In genomic region chr13:39461685-39462266, GRCh38 we compare ENCODE assay signal across 24 cellular contexts.
DNase-seq lines count a peak whose midpoint lies in the region; ATAC-seq and TF ChIP-seq lines count a peak whose summit lies in the region.
"Had no signal": no experiment of that assay in that cellular context is flagged by ENCODE, and none has a peak within 500 bp of the region (broad histone marks: within the 10 kb centered on the region; RNA-seq: fewer than 3 reads in every experiment).

No MANE protein-coding gene starts in this region.

- peaks cover 0 to 11% (median 4%) of the 10 kb centered on the region in 11 donors for H3K9me3 ChIP-seq in heart right ventricle
- no peaks in the 10 kb centered on the region for H3K9me3 ChIP-seq in aorta (ENCODE audit: control insufficient read depth, low read length)
- H3K9me3 ChIP-seq: tibial artery had no signal

- peaks cover 47% of the 10 kb centered on the region for H3K4me1 Mint-ChIP-seq in mesothelial cell of epicardium
- H3K4me1 Mint-ChIP-seq: activated CD4-positive, alpha-beta T cell treated with anti-CD3 and anti-CD28 coated beads for 36 hours; activated naive CD8-positive, alpha-beta T cell treated with anti-CD3 and anti-CD28 coated beads for 36 hours had no signal

- no peak overlapping the region for H3K4me3 Mint-ChIP-seq in mesothelial cell of epicardium
- H3K4me3 Mint-ChIP-seq: activated CD4-positive, alpha-beta T cell treated with anti-CD3 and anti-CD28 coated beads for 36 hours; activated naive CD8-positive, alpha-beta T cell treated with anti-CD3 and anti-CD28 coated beads for 36 hours; CD8-positive, alpha-beta T cell had no signal

- no peaks in the 10 kb centered on the region for H3K36me3 ChIP-seq in heart right ventricle
- H3K36me3 ChIP-seq in aorta (ENCODE audit: control insufficient read depth in 1 of 2, insufficient read depth in 2 of 2, low read length in 1 of 2), result no peaks in the 10 kb centered on the region
- H3K36me3 ChIP-seq: neutrophil, stomach, tibial artery had no signal

- H3K27me3 ChIP-seq in heart right ventricle (no peaks in the 10 kb centered on the region), aorta (ENCODE audit: control insufficient read depth in 1 of 2, insufficient read depth in 2 of 2, low read length in 1 of 2) (no peaks in the 10 kb centered on the region)
- H3K27me3 ChIP-seq: neutrophil, stomach, tibial artery had no signal

- H3K4me1 ChIP-seq in heart right ventricle, result peaks cover 11 to 78% (median 49%) of the 10 kb centered on the region in 9 donors
- H3K4me1 ChIP-seq in aorta (ENCODE audit: control insufficient read depth in 1 of 2, insufficient read depth in 2 of 2, low read length in 2 of 2), result peaks cover 2 to 10% of the 10 kb centered on the region in 2 donors
- H3K4me1 ChIP-seq: stomach had no signal

- TF ChIP-seq CTCF in heart right ventricle (IDR thresholded peaks at IDR 0.05), result no peak
- no peak for TF ChIP-seq CTCF in mesothelial cell of epicardium (IDR thresholded peaks at IDR 0.05; ENCODE audit: unreplicated experiment)

- peak; percentile 43 for ATAC-seq in Right ventricle myocardium superior (ENCODE audit: poor library complexity)
- ATAC-seq in heart right ventricle, result peak in 5 of 8 donors; percentile 24 to 52 (median 47)
- peak; percentile 49 for ATAC-seq in aorta (ENCODE audit: low FRiP score)
- no peak for ATAC-seq in GM18858 (IDR thresholded peaks at IDR 0.05; ENCODE audit: unreplicated experiment)
- ATAC-seq: activated CD4-positive, alpha-beta T cell treated with anti-CD3 and anti-CD28 coated beads for 36 hours; CD8-positive, alpha-beta T cell had no signal

- intact Hi-C loops in Right ventricle myocardium superior (cut with DNase I), result no loop called here
- intact Hi-C loops in cardiac septum (cut with DNase I), result loop anchor here (5.0 kb wide), 1 partner anchor 36 kb away; no protein-coding TSS in a partner anchor
- intact Hi-C loops in heart right ventricle (cut with DNase I), result loop anchor here in 1 of 10 donors (5.0 kb wide), 1 partner anchor 46 kb away; no protein-coding TSS in a partner anchor
- intact Hi-C loops in aorta (cut with DNase I), result no loop called here

- H3K27me3 Mint-ChIP-seq in mesothelial cell of epicardium (ENCODE audit: low read depth), result no peaks in the 10 kb centered on the region

- H3K27ac ChIP-seq in heart right ventricle (peak overlapping the region; percentile 9 to 81 (median 70)), aorta (ENCODE audit: low read depth in 1 of 2, low read length in 2 of 2) (no peak overlapping the region)
- H3K27ac ChIP-seq: HL-60, neutrophil, stomach, tibial artery had no signal

- H3K36me3 Mint-ChIP-seq in mesothelial cell of epicardium, result no peaks in the 10 kb centered on the region
- H3K36me3 Mint-ChIP-seq: activated naive CD8-positive, alpha-beta T cell treated with anti-CD3 and anti-CD28 coated beads for 36 hours; CD8-positive, alpha-beta T cell had no signal

- H3K4me3 ChIP-seq in heart right ventricle (peak overlapping the region in 4 of 10 donors; percentile 9 to 18 (median 16)), aorta (ENCODE audit: low read length in 2 of 2) (no peak overlapping the region)
- H3K4me3 ChIP-seq: stomach, tibial artery had no signal

- DNase-seq in Right ventricle myocardium superior, result no peak
- DNase-seq in cardiac septum (ENCODE audit: low spot score), result no peak
- no peak for DNase-seq in heart right ventricle
- no peak for DNase-seq in mesothelial cell of epicardium (ENCODE audit: low spot score in 2 of 2, unreplicated experiment in 2 of 2)
- no peak for DNase-seq in aorta
- no peak for DNase-seq in activated naive CD4-positive, alpha-beta T cell treated with Interleukin-2 at 50 U/mL for 16 hours
- no peak for DNase-seq in NCI-H2171 treated with DMSO at 0.1 percent for 48 hours (lab: John Stamatoyannopoulos, UW)
- DNase-seq: activated CD4-positive, alpha-beta T cell treated with anti-CD3 and anti-CD28 coated beads for 36 hours; activated effector memory CD4-positive, alpha-beta T cell treated with Interleukin-2 at 50 U/mL for 16 hours; activated naive CD8-positive, alpha-beta T cell treated with anti-CD3 and anti-CD28 coated beads for 36 hours; AML-193; CD8-positive, alpha-beta T cell; cerebellar nuclear complex; DMS 273 treated with DMSO at 0.1 percent for 48 hours; NCI-H1417 treated with DMSO at 0.1 percent for 48 hours; NCI-H446; RPMI8226; stimulated activated CD4-positive, alpha-beta T cell treated with anti-CD3 and anti-CD28 coated beads, Interleukin-1b, Interleukin-23, amount 100 ng/mL, for 48 hours; stimulated activated CD8-positive, alpha-beta memory T cell treated with anti-CD3 and anti-CD28 coated beads, Interleukin-4, amount 100 ng/mL, for 48 hours; stomach; tibial artery had no signal

- peak overlapping the region; percentile 81 for H3K27ac Mint-ChIP-seq in mesothelial cell of epicardium
- H3K27ac Mint-ChIP-seq: activated CD4-positive, alpha-beta T cell treated with anti-CD3 and anti-CD28 coated beads for 36 hours; activated naive CD8-positive, alpha-beta T cell treated with anti-CD3 and anti-CD28 coated beads for 36 hours; CD8-positive, alpha-beta T cell had no signal

- H3K9me3 Mint-ChIP-seq in mesothelial cell of epicardium, result peaks cover 5% of the 10 kb centered on the region

- WGBS in heart right ventricle, 2 donors, result 48 to 70% methylated on average over 1 of the region's 1 CpG
- WGBS in aorta, 2 donors, result 77 to 82% methylated on average over 1 of the region's 1 CpG

Comparison
In these comparisons a context has a peak if more than half of its experiments do, and no peak if none do; other contexts are left out.
1. H3K27ac ChIP-seq: peak in heart right ventricle (10 of 10); none in aorta (0 of 2).